Comparison of ENCODE assay signal across 23 cellular contexts in the genomic region with DNA sequence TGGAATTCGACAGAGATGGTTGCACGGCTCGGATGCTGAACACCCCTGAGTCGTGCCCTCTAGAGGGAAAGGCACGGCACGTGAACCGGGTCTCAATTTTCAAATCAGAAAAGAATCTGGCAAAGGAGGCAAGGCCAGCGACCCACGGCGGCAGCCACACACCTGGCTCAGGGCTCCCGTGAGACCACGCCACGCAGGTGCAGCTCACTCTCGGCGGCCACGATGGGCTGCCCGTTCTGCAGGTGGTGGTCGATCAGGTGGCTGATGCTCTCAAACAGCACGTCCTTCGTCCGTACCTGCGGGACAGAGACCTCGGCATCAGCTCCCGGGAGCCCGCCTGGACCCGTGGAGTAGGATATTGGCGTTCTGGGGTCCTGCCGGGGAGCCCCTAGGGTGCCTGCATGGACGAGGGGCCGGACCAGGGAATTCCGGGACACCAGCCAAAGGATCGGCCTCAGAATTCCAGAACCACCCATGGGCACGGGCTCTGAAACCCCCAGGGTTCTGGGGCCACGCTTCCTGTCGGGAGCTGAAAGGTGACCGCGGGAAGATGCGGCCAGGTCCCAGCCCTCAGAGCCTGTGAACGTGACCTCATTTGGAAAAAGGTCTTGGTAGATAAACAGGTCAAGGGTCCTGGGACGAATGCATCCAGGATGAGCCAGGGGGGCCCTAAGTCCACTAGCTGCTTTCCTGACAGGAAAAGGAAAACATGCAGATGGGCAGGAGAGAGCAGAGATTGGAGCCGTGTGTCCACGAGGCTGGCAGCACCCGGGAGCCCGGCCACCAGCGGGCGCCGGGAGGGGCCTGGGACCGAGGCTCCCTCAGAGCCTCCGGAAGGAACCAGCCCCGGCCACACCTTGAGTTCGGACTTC. TPM values are rescaled to one million over a fixed set of nuclear protein-coding genes. Genes with fewer than 3 reads are reported as not detected.
DNase-seq lines count a peak whose midpoint lies in the region; ATAC-seq and TF ChIP-seq lines count a peak whose summit lies in the region.
"Had no signal": no experiment of that assay in that cellular context is flagged by ENCODE, and none has a peak within 500 bp of the region (broad histone marks: within the 10 kb centered on the region; RNA-seq: fewer than 3 reads in every experiment).

No MANE protein-coding gene starts in this region.

- no peak overlapping the region for H2AFZ ChIP-seq in neuronal stem cell (ENCODE audit: low read length)

- no peak overlapping the region for H3K27ac Mint-ChIP-seq in activated CD4-positive, alpha-beta T cell treated with anti-CD3 and anti-CD28 coated beads for 36 hours
- H3K27ac Mint-ChIP-seq: activated CD4-positive, alpha-beta memory T cell treated with anti-CD3 and anti-CD28 coated beads, Interleukin-2, amount 10 ng/mL, durations not matched to agents 7 days and 5 days; activated T-helper 1 cell treated with anti-CD3 and anti-CD28 coated beads, Interleukin-12 subunit alpha, Interleukin-12 subunit beta, Interleukin-2, Interleukin-4 antibody, amounts not matched to agents 30 ng/mL and 10 ng/mL and 1 ng/mL, durations not matched to agents 14 hours and 24 hours and 36 hours had no signal

- peak overlapping the region; percentile 99 for H2BK12ac ChIP-seq in neuronal stem cell (ENCODE audit: low read length)

- in situ Hi-C loops in GM13977 (cut with MboI; ENCODE audit: low pct_unique_long_range_greater_than_20kb, low sequenced_read_pairs, unreplicated experiment) = no loop called here
- in situ Hi-C loops in transverse colon (cut with MboI; ENCODE audit: low pct_ligation_motif_present in 1 of 4, low pct_unique_long_range_greater_than_20kb in 1 of 4, low sequenced_read_pairs in 3 of 4) = no loop called here

- H3K4me3 Mint-ChIP-seq in activated CD4-positive, alpha-beta T cell treated with anti-CD3 and anti-CD28 coated beads for 36 hours = no peak overlapping the region
- H3K4me3 Mint-ChIP-seq: activated CD4-positive, alpha-beta memory T cell treated with anti-CD3 and anti-CD28 coated beads, Interleukin-2, amount 10 ng/mL, durations not matched to agents 7 days and 5 days; activated T-helper 1 cell treated with anti-CD3 and anti-CD28 coated beads, Interleukin-12 subunit alpha, Interleukin-12 subunit beta, Interleukin-2, Interleukin-4 antibody, amounts not matched to agents 30 ng/mL and 10 ng/mL and 1 ng/mL, durations not matched to agents 14 hours and 24 hours and 36 hours had no signal

- peak overlapping the region; percentile 96 for H3K4ac ChIP-seq in neuronal stem cell (ENCODE audit: low read length)

- no peaks in the 10 kb centered on the region for H3K4me1 Mint-ChIP-seq in activated CD4-positive, alpha-beta T cell treated with anti-CD3 and anti-CD28 coated beads for 36 hours
- H3K4me1 Mint-ChIP-seq: activated CD4-positive, alpha-beta memory T cell treated with anti-CD3 and anti-CD28 coated beads, Interleukin-2, amount 10 ng/mL, durations not matched to agents 7 days and 5 days had no signal

- peaks cover 2% of the 10 kb centered on the region for H3K79me1 ChIP-seq in neuronal stem cell (ENCODE audit: low read depth, low read length)

- H3K23ac ChIP-seq in neuronal stem cell (ENCODE audit: low read depth, low read length, poor library complexity) = no peak overlapping the region

- H3K36me3 Mint-ChIP-seq in activated CD4-positive, alpha-beta T cell treated with anti-CD3 and anti-CD28 coated beads for 36 hours (ENCODE audit: low read depth) = no peaks in the 10 kb centered on the region

- H2AK5ac ChIP-seq in neuronal stem cell (ENCODE audit: low read depth, low read length) = peak overlapping the region; percentile 97

- TF ChIP-seq CTCF in GM13977 (IDR thresholded peaks at IDR 0.05; ENCODE audit: extremely low read depth, insufficient read depth, missing control alignments) (no peak), transverse colon (IDR thresholded peaks at IDR 0.05) (no peak)

- H3K27me3 Mint-ChIP-seq in activated CD4-positive, alpha-beta T cell treated with anti-CD3 and anti-CD28 coated beads for 36 hours = peaks cover 2% of the 10 kb centered on the region
- H3K27me3 Mint-ChIP-seq: activated CD4-positive, alpha-beta memory T cell treated with anti-CD3 and anti-CD28 coated beads, Interleukin-2, amount 10 ng/mL, durations not matched to agents 7 days and 5 days had no signal

- peak overlapping the region; percentile 79 for H2BK15ac ChIP-seq in neuronal stem cell (ENCODE audit: low read length)

- no peak for TF ChIP-seq POLR2A in transverse colon (IDR thresholded peaks at IDR 0.05)

- H3K4me1 ChIP-seq in right cardiac atrium (ENCODE audit: control insufficient read depth, insufficient read depth, low read length) = no peaks in the 10 kb centered on the region
- peaks cover 18 to 25% of the 10 kb centered on the region in 2 donors for H3K4me1 ChIP-seq in neuronal stem cell (ENCODE audit: control insufficient read depth in 2 of 2, insufficient read depth in 1 of 2, low read depth in 1 of 2, low read length in 2 of 2)
- no peaks in the 10 kb centered on the region for H3K4me1 ChIP-seq in transverse colon
- H3K4me1 ChIP-seq: sigmoid colon had no signal

- no peak overlapping the region for H4K8ac ChIP-seq in neuronal stem cell (ENCODE audit: low read depth, low read length)

- CTCF ChIA-PET in activated CD4-positive, alpha-beta T cell treated with anti-CD3 and anti-CD28 coated beads for 36 hours (lab: Charles Lee) = no interaction called here

- H3K4me2 ChIP-seq in neuronal stem cell (ENCODE audit: insufficient read depth, low read length, poor library complexity, severe bottlenecking) = no peak overlapping the region

- no peak overlapping the region for H2BK120ac ChIP-seq in neuronal stem cell (ENCODE audit: low read depth, low read length)

- intact Hi-C loops in right cardiac atrium (cut with DNase I) = no loop called here
- intact Hi-C loops in transverse colon (cut with DNase I; ENCODE audit: low total_unique reads) = no loop called here
- intact Hi-C loops in activated CD4-positive, alpha-beta T cell treated with anti-CD3 and anti-CD28 coated beads for 36 hours (cut with DNase I, micrococcal nuclease) = no loop called here

- no peaks in the 10 kb centered on the region for H3K9me3 ChIP-seq in right cardiac atrium (ENCODE audit: control insufficient read depth, low read length)
- H3K9me3 ChIP-seq in neuronal stem cell (replicated peaks in 1 of 2; ENCODE audit: control insufficient read depth in 2 of 2, insufficient read depth in 1 of 2, low read depth in 1 of 2, low read length in 2 of 2) = peaks cover 0 to 4% of the 10 kb centered on the region in 2 donors
- H3K9me3 ChIP-seq in transverse colon = no peaks in the 10 kb centered on the region
- H3K9me3 ChIP-seq: sigmoid colon had no signal

- TF ChIP-seq EP300 in transverse colon (IDR thresholded peaks at IDR 0.05; ENCODE audit: low read depth) = no peak

- no peaks in the 10 kb centered on the region for H3K9me3 Mint-ChIP-seq in activated CD4-positive, alpha-beta T cell treated with anti-CD3 and anti-CD28 coated beads for 36 hours (ENCODE audit: low read depth)
- H3K9me3 Mint-ChIP-seq: activated CD4-positive, alpha-beta memory T cell treated with anti-CD3 and anti-CD28 coated beads, Interleukin-2, amount 10 ng/mL, durations not matched to agents 7 days and 5 days; activated T-helper 1 cell treated with anti-CD3 and anti-CD28 coated beads, Interleukin-12 subunit alpha, Interleukin-12 subunit beta, Interleukin-2, Interleukin-4 antibody, amounts not matched to agents 30 ng/mL and 10 ng/mL and 1 ng/mL, durations not matched to agents 14 hours and 24 hours and 36 hours had no signal

- peak overlapping the region; percentile 97 for H3K18ac ChIP-seq in neuronal stem cell (ENCODE audit: low read length)

- H3K9ac ChIP-seq in neuronal stem cell (ENCODE audit: low read depth, low read length, poor library complexity) = no peak overlapping the region

- H3K27ac ChIP-seq in right cardiac atrium (ENCODE audit: low read length) (no peak overlapping the region), neuronal stem cell (replicated peaks; ENCODE audit: low read length) (peak overlapping the region; percentile 74), transverse colon (no peak overlapping the region)
- H3K27ac ChIP-seq: sigmoid colon had no signal

- H2BK5ac ChIP-seq in neuronal stem cell (ENCODE audit: low read length) = peak overlapping the region; percentile 84

- H3K14ac ChIP-seq in neuronal stem cell (ENCODE audit: low read length) = no peak overlapping the region

- H3K27me3 ChIP-seq in right cardiac atrium (ENCODE audit: control insufficient read depth, insufficient read depth) = no peaks in the 10 kb centered on the region
- H3K27me3 ChIP-seq in neuronal stem cell (ENCODE audit: control insufficient read depth in 3 of 3, insufficient read depth in 3 of 3, low read depth in 1 of 3, low read length in 3 of 3) = no peaks in the 10 kb centered on the region
- no peaks in the 10 kb centered on the region for H3K27me3 ChIP-seq in transverse colon
- H3K27me3 ChIP-seq: sigmoid colon had no signal

- peak; percentile 27 to 80 for ATAC-seq in right cardiac atrium
- no peak for ATAC-seq in activated CD4-positive, alpha-beta T cell treated with anti-CD3 and anti-CD28 coated beads for 36 hours

- DNase-seq in GM13977 (ENCODE audit: low spot score) (peak; percentile 38), dermis microvascular lymphatic vessel endothelial cell (ENCODE audit: low read depth in 2 of 2) (peak; percentile 36 to 79), right cardiac atrium (peak in 1 of 3 donors; percentile 38), neuronal stem cell (ENCODE audit: low spot score) (no peak), D341Med (ENCODE audit: low spot score) (no peak), DMS 273 treated with DMSO at 0.1 percent for 48 hours (lab: John Stamatoyannopoulos, UW) (no peak), transverse colon (no peak)
- DNase-seq in activated CD4-positive, alpha-beta T cell treated with anti-CD3 and anti-CD28 coated beads for 36 hours = no peak
- DNase-seq: activated CD4-positive, alpha-beta memory T cell treated with anti-CD3 and anti-CD28 coated beads, Interleukin-2, amount 10 ng/mL, durations not matched to agents 7 days and 5 days; activated CD8-positive, alpha-beta memory T cell treated with anti-CD3 and anti-CD28 coated beads, Interleukin-2, amount 50 U/mL, for 4 hours; amygdala; HCEC 1CT; Karpas-422; NCI-H1436; NCI-H2081; NCI-H2227 treated with DMSO at 0.1 percent for 48 hours; NCI-H526 treated with DMSO at 0.1 percent for 48 hours; NK-92 treated with Interleukin-12 subunit alpha and Interleukin-12 subunit beta, amount 100 ng/mL, for 24 hours; sigmoid colon; stimulated activated CD4-positive, alpha-beta T cell treated with anti-CD3 and anti-CD28 coated beads, Interleukin-4, amount 100 ng/mL, for 4 hours; trophoblast cell had no signal

- POLR2A ChIA-PET in activated CD4-positive, alpha-beta T cell treated with anti-CD3 and anti-CD28 coated beads for 36 hours (lab: Charles Lee) = no interaction called here

- H3K4me3 ChIP-seq in right cardiac atrium (ENCODE audit: low read length) = no peak overlapping the region
- no peak overlapping the region for H3K4me3 ChIP-seq in neuronal stem cell (ENCODE audit: low read length in 2 of 2)
- no peak overlapping the region for H3K4me3 ChIP-seq in transverse colon
- H3K4me3 ChIP-seq: sigmoid colon had no signal

- peaks cover 0 to 7% of the 10 kb centered on the region in 2 donors for H3K36me3 ChIP-seq in neuronal stem cell (replicated peaks in 1 of 2; ENCODE audit: control insufficient read depth in 2 of 2, insufficient read depth in 2 of 2, low read length in 2 of 2)
- H3K36me3 ChIP-seq in transverse colon = no peaks in the 10 kb centered on the region

- WGBS in right cardiac atrium = 73% methylated on average over 51 of the region's 51 CpGs
- no CpG with 5 or more reads among the region's 51 CpGs for WGBS in neuronal stem cell (ENCODE audit: extremely low coverage in 2 of 2, insufficient read length in 2 of 2, insufficient replicate concordance in 1 of 2), 2 donors
- 81% methylated on average over 51 of the region's 51 CpGs; no CpG with 5 or more reads in 1 of the 2 donors for WGBS in transverse colon (ENCODE audit: low coverage in 1 of 2), 2 donors

- H4K91ac ChIP-seq in neuronal stem cell (ENCODE audit: low read depth, low read length, poor library complexity) = no peak overlapping the region

RNA-seq across cellular contexts. Expression of gene C2CD4C, which starts 10.1 kb away (rescaled TPM):
- total RNA-seq in dermis microvascular lymphatic vessel endothelial cell = 3.7 and 7.2 TPM in 2 replicates
- total RNA-seq in right cardiac atrium = 1 to 10 TPM in 1 of 4 donors, under 1 TPM in 3; 0.35 to 1.2 (median 0.63) TPM
- polyA plus RNA-seq in right cardiac atrium = 0.79 TPM
- polyA plus RNA-seq in neuronal stem cell (2013, experiment 1 of 2) = 13.6 TPM
- 12.7 TPM for polyA plus RNA-seq in neuronal stem cell (2013, experiment 2 of 2)
- total RNA-seq in transverse colon = under 1 TPM in 2 of 4 donors, not detected in 2; 0.55 to 0.79 TPM
- under 1 TPM; 0.09 to 0.11 TPM for total RNA-seq in activated CD4-positive, alpha-beta T cell treated with anti-CD3 and anti-CD28 coated beads for 36 hours

RNA-seq across cellular contexts. Expression of gene SHC2, which starts 41.8 kb away (rescaled TPM):
- total RNA-seq in dermis microvascular lymphatic vessel endothelial cell = 7.6 and 35.0 TPM in 2 replicates
- total RNA-seq in right cardiac atrium = 10 to 100 TPM; 14.3 to 20.0 (median 17.6) TPM
- 21.0 TPM for polyA plus RNA-seq in right cardiac atrium
- 29.6 TPM for polyA plus RNA-seq in neuronal stem cell (2013, experiment 1 of 2)
- polyA plus RNA-seq in neuronal stem cell (2013, experiment 2 of 2) = 28.3 TPM
- total RNA-seq in transverse colon = 10 to 100 TPM in 3 of 4 donors, 1 to 10 TPM in 1; 6.3 to 30.3 (median 11.1) TPM
- under 1 TPM in 1 of 2 experiments, not detected in 1; 0.21 TPM for total RNA-seq in activated CD4-positive, alpha-beta T cell treated with anti-CD3 and anti-CD28 coated beads for 36 hours
- total RNA-seq: activated CD4-positive, alpha-beta memory T cell treated with anti-CD3 and anti-CD28 coated beads, Interleukin-2, amount 10 ng/mL, durations not matched to agents 7 days and 5 days; activated T-helper 1 cell treated with anti-CD3 and anti-CD28 coated beads, Interleukin-12 subunit alpha, Interleukin-12 subunit beta, Interleukin-2, Interleukin-4 antibody, amounts not matched to agents 30 ng/mL and 10 ng/mL and 1 ng/mL, durations not matched to agents 14 hours and 24 hours and 36 hours; T-helper 2 cell treated with Interferon-gamma antibody and Interleukin-4, amounts not matched to agents 100 ng/mL and 5 ng/mL, for 36 hours had no signal

Comparison
In these comparisons a context has a peak if more than half of its experiments do, and no peak if none do; other contexts are left out.
1. DNase-seq: peak in GM13977 (single experiment) and dermis microvascular lymphatic vessel endothelial cell (2 of 2); none in neuronal stem cell (single experiment), D341Med (single experiment), DMS 273 treated with DMSO at 0.1 percent for 48 hours (single experiment), transverse colon (single experiment) and activated CD4-positive, alpha-beta T cell treated with anti-CD3 and anti-CD28 coated beads for 36 hours (single experiment).